Comparison of ENCODE assay signal across 8 cellular contexts in genomic region chr7:151231964-151232271, GRCh38. TPM values are rescaled to one million over a fixed set of nuclear protein-coding genes. Genes with fewer than 3 reads are reported as not detected.
DNase-seq lines count a peak whose midpoint lies in the region; ATAC-seq and TF ChIP-seq lines count a peak whose summit lies in the region.

No MANE protein-coding gene starts in this region.

- WGBS in thyroid gland, 2 donors, result 7 to 8% methylated on average over 10 of the region's 10 CpGs

- H3K36me3 ChIP-seq in adipocyte (ENCODE audit: control insufficient read depth, insufficient read depth, low read length, severe bottlenecking) (peaks cover 29% of the 10 kb centered on the region), left lung (peaks cover 0 to 24% of the 10 kb centered on the region in 2 donors), thyroid gland (peaks cover 9 to 15% of the 10 kb centered on the region in 2 donors)

- peak overlapping the region; percentile 99 for H3K9ac ChIP-seq in adipocyte (ENCODE audit: low read length)

- peak overlapping the region; percentile 73 to 89 for H3K27ac ChIP-seq in left lung
- peak overlapping the region in 1 of 3 donors; percentile 79 for H3K27ac ChIP-seq in thyroid gland

- peaks cover 47% of the 10 kb centered on the region for H3K4me1 Mint-ChIP-seq in activated T-cell treated with anti-CD3 and anti-CD28 coated beads, Interleukin-2, amount 50 U/mL, for 24 hours (ENCODE audit: low read depth)

- TF ChIP-seq CTCF in left lung (IDR thresholded peaks at IDR 0.05) (no peak), thyroid gland (IDR thresholded peaks at IDR 0.05) (no peak)

- intact Hi-C loops in left lung (cut with DNase I) (no loop called here), thyroid gland (cut with DNase I) (no loop called here)

- no peaks in the 10 kb centered on the region for H3K27me3 Mint-ChIP-seq in activated T-cell treated with anti-CD3 and anti-CD28 coated beads, Interleukin-2, amount 50 U/mL, for 24 hours

- H3K9me3 ChIP-seq in adipocyte (ENCODE audit: control insufficient read depth, low read length) (no peaks in the 10 kb centered on the region), left lung (no peaks in the 10 kb centered on the region), thyroid gland (no peaks in the 10 kb centered on the region)

- peaks cover 28% of the 10 kb centered on the region for H3K4me1 ChIP-seq in adipocyte (ENCODE audit: control insufficient read depth, insufficient read depth, low read length)
- peaks cover 2 to 34% of the 10 kb centered on the region in 2 donors for H3K4me1 ChIP-seq in left lung
- peaks cover 8 to 25% of the 10 kb centered on the region in 2 donors for H3K4me1 ChIP-seq in thyroid gland

- H3K27ac Mint-ChIP-seq in activated T-cell treated with anti-CD3 and anti-CD28 coated beads, Interleukin-2, amount 50 U/mL, for 24 hours, result peak overlapping the region; percentile 97

- H3K36me3 Mint-ChIP-seq in activated T-cell treated with anti-CD3 and anti-CD28 coated beads, Interleukin-2, amount 50 U/mL, for 24 hours (ENCODE audit: low read depth), result peaks cover 47% of the 10 kb centered on the region

- no peak for TF ChIP-seq POLR2A in thyroid gland (IDR thresholded peaks at IDR 0.05)

- H3K27me3 ChIP-seq in adipocyte (replicated peaks; ENCODE audit: control insufficient read depth, insufficient read depth, low read length) (no peaks in the 10 kb centered on the region), left lung (no peaks in the 10 kb centered on the region), thyroid gland (no peaks in the 10 kb centered on the region)

- DNase-seq in activated T-cell treated with anti-CD3 and anti-CD28 coated beads, Interleukin-2, amount 50 U/mL, for 24 hours, result no peak
- no peak for DNase-seq in activated T-cell treated with anti-CD3 and anti-CD28 coated beads, Interleukin-2, amount 50 U/mL, for 1 hour
- DNase-seq in adipocyte (ENCODE audit: low read depth), result no peak
- DNase-seq in left lung, result no peak
- no peak for DNase-seq in thyroid gland
- no peak for DNase-seq in HEK293T (ENCODE audit: extremely low spot score)

- CTCF ChIA-PET in HEK293T (lab: Yijun Ruan, JAX), result no interaction called here

- peak overlapping the region; percentile 99 for H3K4me3 ChIP-seq in adipocyte (ENCODE audit: low read length)
- peak overlapping the region; percentile 98 for H3K4me3 ChIP-seq in left lung
- peak overlapping the region; percentile 75 to 96 (median 94) for H3K4me3 ChIP-seq in thyroid gland (replicated peaks in 1 of 3)

- H3K9me3 Mint-ChIP-seq in activated T-cell treated with anti-CD3 and anti-CD28 coated beads, Interleukin-2, amount 50 U/mL, for 24 hours, result no peaks in the 10 kb centered on the region

- ATAC-seq in left lung (no peak), GM18511 (IDR thresholded peaks at IDR 0.05; ENCODE audit: unreplicated experiment) (no peak), HG02642 (IDR thresholded peaks at IDR 0.05; ENCODE audit: poor library complexity, unreplicated experiment) (no peak)

- POLR2A ChIA-PET in HEK293T (lab: Yijun Ruan, JAX), result interaction anchor here (1.0 to 2.1 kb wide), 5 partner anchors 16 to 151 kb away, joined by 3 to 14 read pairs (median 6); partner anchors contain the start of genes FASTK and SMARCD3

- peak overlapping the region; percentile 99 for H3K4me3 Mint-ChIP-seq in activated T-cell treated with anti-CD3 and anti-CD28 coated beads, Interleukin-2, amount 50 U/mL, for 24 hours

TF ChIP-seq in HEK293T, 16 proteins besides CTCF, POLR2A, EP300 and RAD21:
- no peak for TF ChIP-seq BHLHE40 (IDR thresholded peaks at IDR 0.05; ENCODE audit: borderline replicate concordance)
- no peak for TF ChIP-seq ARNT (IDR thresholded peaks at IDR 0.05)
- no peak for TF ChIP-seq FOXA1 (IDR thresholded peaks at IDR 0.05)
- TF ChIP-seq TARDBP (IDR thresholded peaks at IDR 0.05), result no peak
- no peak for TF ChIP-seq FOXK2 (IDR thresholded peaks at IDR 0.05)
- TF ChIP-seq FOXM1 (IDR thresholded peaks at IDR 0.05; ENCODE audit: borderline replicate concordance), result no peak
- TF ChIP-seq SUZ12 (IDR thresholded peaks at IDR 0.05), result no peak
- TF ChIP-seq LEF1 (IDR thresholded peaks at IDR 0.05; ENCODE audit: borderline replicate concordance), result no peak
- no peak for TF ChIP-seq NFRKB (IDR thresholded peaks at IDR 0.05)
- no peak for TF ChIP-seq ZNF384 (IDR thresholded peaks at IDR 0.05)
- TF ChIP-seq HDGF (IDR thresholded peaks at IDR 0.05; ENCODE audit: borderline replicate concordance), result no peak
- TF ChIP-seq CTBP1 (IDR thresholded peaks at IDR 0.05; ENCODE audit: borderline replicate concordance), result no peak
- TF ChIP-seq PKNOX1 (IDR thresholded peaks at IDR 0.05), result no peak
- TF ChIP-seq L3MBTL2 (conservative IDR thresholded peaks at IDR 0.05), result no peak
- TF ChIP-seq ELF4 (IDR thresholded peaks at IDR 0.05), result no peak

RNA-seq across cellular contexts. Expression of gene CHPF2, which starts 0.4 kb away (rescaled TPM):
- total RNA-seq in left lung (10 to 100 TPM; 44.0 to 53.8 TPM), thyroid gland (10 to 100 TPM; 33.9 to 82.4 (median 58.7) TPM)

RNA-seq across cellular contexts. Expression of gene ABCF2, which starts 4.9 kb away (rescaled TPM):
- total RNA-seq in left lung (10 to 100 TPM; 27.1 to 40.6 TPM), thyroid gland (10 to 100 TPM; 23.8 to 39.4 (median 34.1) TPM)

RNA-seq across cellular contexts. Expression of gene SMARCD3, which starts 16.6 kb away (rescaled TPM):
- total RNA-seq in left lung (10 to 100 TPM; 45.5 to 49.4 TPM), thyroid gland (10 to 100 TPM; 42.2 to 56.7 (median 47.2) TPM)

RNA-seq across cellular contexts. Expression of gene H2BK1, which starts 21.6 kb away (rescaled TPM):
- not detected for total RNA-seq in left lung
- total RNA-seq in thyroid gland, result not detected

RNA-seq across cellular contexts. Expression of gene ASB10, which starts 44.9 kb away (rescaled TPM):
- total RNA-seq in left lung, result not detected
- not detected for total RNA-seq in thyroid gland
